15 cellular contexts compared by ENCODE assay signal in the genomic region with DNA sequence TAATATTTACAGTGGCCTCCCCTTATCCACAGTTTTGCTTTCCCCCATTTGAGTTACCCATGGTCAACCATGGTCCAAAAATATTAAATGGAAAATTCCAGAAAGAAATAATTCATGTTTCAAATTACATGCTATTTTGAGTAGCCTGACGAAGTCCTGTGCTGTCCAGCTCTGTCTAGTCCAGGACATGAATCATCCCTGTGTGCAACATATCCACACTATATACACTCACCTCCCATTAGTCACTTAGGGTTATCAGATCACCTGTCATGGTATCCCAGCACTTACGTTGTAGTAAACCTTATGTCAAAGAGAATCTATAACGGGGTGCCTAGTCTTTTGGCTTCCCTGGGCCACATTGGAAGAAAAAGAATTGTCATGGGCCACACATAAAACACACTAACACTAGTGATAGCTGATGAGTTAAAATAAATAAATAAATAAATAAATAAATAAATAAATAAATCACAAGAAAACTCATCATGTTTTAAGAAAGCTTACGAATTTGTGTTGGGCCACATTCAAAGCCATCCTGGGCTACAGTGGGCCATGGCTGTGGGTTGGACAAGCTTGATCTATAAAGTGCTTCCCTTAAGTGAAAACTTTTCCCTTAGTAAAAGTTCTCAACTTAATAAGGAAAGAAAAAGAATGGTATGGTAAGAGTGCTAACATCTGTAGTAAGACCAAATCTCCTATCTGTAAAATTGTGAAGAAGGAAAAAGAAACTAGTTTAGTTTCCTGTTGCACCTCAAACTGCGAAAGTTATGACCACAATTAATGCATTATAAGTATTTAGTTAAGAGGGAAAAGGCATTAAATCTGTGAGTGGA. TPM values are rescaled to one million over a fixed set of nuclear protein-coding genes. Genes with fewer than 3 reads are reported as not detected.
A peak's percentile ranks its signal among the peaks of the same experiment; 100 is the strongest.
DNase-seq lines count a peak whose midpoint lies in the region; ATAC-seq and TF ChIP-seq lines count a peak whose summit lies in the region.
"Had no signal": no experiment of that assay in that cellular context is flagged by ENCODE, and none has a peak within 500 bp of the region (broad histone marks: within the 10 kb centered on the region; RNA-seq: fewer than 3 reads in every experiment).

No MANE protein-coding gene starts in this region.

- peaks cover 15% of the 10 kb centered on the region for H3K4me1 Mint-ChIP-seq in activated CD8-positive, alpha-beta memory T cell treated with anti-CD3 and anti-CD28 coated beads, Interleukin-2, amount 10 ng/mL, durations not matched to agents 7 days and 5 days
- H3K4me1 Mint-ChIP-seq: H9, neural crest cell had no signal

- H3F3A ChIP-seq in smooth muscle cell (ENCODE audit: low read depth): no peaks in the 10 kb centered on the region

- H3K9me3 ChIP-seq in smooth muscle cell (replicated peaks; ENCODE audit: low read depth): no peaks in the 10 kb centered on the region
- H3K9me3 ChIP-seq: adrenal gland had no signal

- H2AFZ ChIP-seq in smooth muscle cell (ENCODE audit: low read depth): no peak overlapping the region

- no peaks in the 10 kb centered on the region for H3K27me3 ChIP-seq in smooth muscle cell (ENCODE audit: low read depth)
- H3K27me3 ChIP-seq: adrenal gland had no signal

- H3K9ac ChIP-seq in smooth muscle cell (ENCODE audit: low read depth): no peak overlapping the region

- no peaks in the 10 kb centered on the region for H4K20me1 ChIP-seq in smooth muscle cell (ENCODE audit: low read depth)

- no peaks in the 10 kb centered on the region for H3K4me1 ChIP-seq in smooth muscle cell (ENCODE audit: low read depth)
- H3K4me1 ChIP-seq: adrenal gland had no signal

- DNase-seq in activated CD8-positive, alpha-beta memory T cell treated with anti-CD3 and anti-CD28 coated beads, Interleukin-2, amount 10 ng/mL, durations not matched to agents 7 days and 5 days: no peak
- DNase-seq in activated CD8-positive, alpha-beta memory T cell treated with anti-CD3 and anti-CD28 coated beads, Interleukin-2, amount 50 U/mL, for 48 hours: no peak
- DNase-seq in SW480 (ENCODE audit: low spot score) (peak; percentile 17), fibroblast of peridontal ligament (ENCODE audit: extremely low read depth) (peak; percentile 66), smooth muscle cell (lab: John Stamatoyannopoulos, UW; ENCODE audit: unreplicated experiment) (no peak)
- DNase-seq in activated CD4-positive, CD25-positive, alpha-beta regulatory T cell treated with anti-CD3 and anti-CD28 coated beads, Interleukin-2, amount 50 U/mL, for 72 hours: no peak
- DNase-seq: activated CD8-positive, alpha-beta T cell treated with anti-CD3 and anti-CD28 coated beads for 36 hours; adrenal gland; H9; NCI-H510A had no signal

- H3K9me3 Mint-ChIP-seq in activated CD8-positive, alpha-beta memory T cell treated with anti-CD3 and anti-CD28 coated beads, Interleukin-2, amount 10 ng/mL, durations not matched to agents 7 days and 5 days (ENCODE audit: low read depth): no peaks in the 10 kb centered on the region
- H3K9me3 Mint-ChIP-seq: activated CD8-positive, alpha-beta T cell treated with anti-CD3 and anti-CD28 coated beads for 36 hours; H9; neural crest cell had no signal

- peak overlapping the region; percentile 71 for H3K27ac Mint-ChIP-seq in activated CD8-positive, alpha-beta memory T cell treated with anti-CD3 and anti-CD28 coated beads, Interleukin-2, amount 10 ng/mL, durations not matched to agents 7 days and 5 days
- H3K27ac Mint-ChIP-seq: activated CD8-positive, alpha-beta T cell treated with anti-CD3 and anti-CD28 coated beads for 36 hours; H9 had no signal

- CTCF ChIA-PET in activated CD8-positive, alpha-beta memory T cell treated with anti-CD3 and anti-CD28 coated beads, Interleukin-2, amount 10 ng/mL, durations not matched to agents 7 days and 5 days (lab: Charles Lee): interaction anchor here (1.3 to 1.7 kb wide), 2 partner anchors 114 to 300 kb away, joined by 5 to 11 read pairs; a partner anchor contains a TSS

- no peaks in the 10 kb centered on the region for H3K79me2 ChIP-seq in smooth muscle cell (ENCODE audit: low read depth)

- peak overlapping the region; percentile 41 for H3K27ac ChIP-seq in smooth muscle cell (ENCODE audit: low read depth)
- H3K27ac ChIP-seq: adrenal gland, SK-N-MC had no signal

- no peak for ATAC-seq in activated CD8-positive, alpha-beta memory T cell treated with anti-CD3 and anti-CD28 coated beads, Interleukin-2, amount 10 ng/mL, durations not matched to agents 7 days and 5 days
- ATAC-seq in GM19324 (IDR thresholded peaks at IDR 0.05; ENCODE audit: low FRiP score, unreplicated experiment): no peak
- no peak for ATAC-seq in GM19395 (IDR thresholded peaks at IDR 0.05; ENCODE audit: unreplicated experiment)

- no peak for TF ChIP-seq CTCF in smooth muscle cell (IDR thresholded peaks at IDR 0.05; ENCODE audit: borderline replicate concordance, insufficient read depth, poor library complexity, severe bottlenecking)

- peak overlapping the region; percentile 52 for H3K4me3 Mint-ChIP-seq in activated CD8-positive, alpha-beta memory T cell treated with anti-CD3 and anti-CD28 coated beads, Interleukin-2, amount 10 ng/mL, durations not matched to agents 7 days and 5 days
- H3K4me3 Mint-ChIP-seq: activated CD8-positive, alpha-beta T cell treated with anti-CD3 and anti-CD28 coated beads for 36 hours; H9; neural crest cell had no signal

- H3K4me2 ChIP-seq in smooth muscle cell: peak overlapping the region; percentile 10

- H3K27me3 Mint-ChIP-seq in activated CD8-positive, alpha-beta memory T cell treated with anti-CD3 and anti-CD28 coated beads, Interleukin-2, amount 10 ng/mL, durations not matched to agents 7 days and 5 days: no peaks in the 10 kb centered on the region
- H3K27me3 Mint-ChIP-seq: activated CD8-positive, alpha-beta T cell treated with anti-CD3 and anti-CD28 coated beads for 36 hours had no signal

- peaks cover 2% of the 10 kb centered on the region for H3K36me3 Mint-ChIP-seq in activated CD8-positive, alpha-beta memory T cell treated with anti-CD3 and anti-CD28 coated beads, Interleukin-2, amount 10 ng/mL, durations not matched to agents 7 days and 5 days

- H3K4me3 ChIP-seq in smooth muscle cell: no peak overlapping the region
- H3K4me3 ChIP-seq: adrenal gland, SK-N-MC had no signal

- H3K36me3 ChIP-seq in smooth muscle cell (ENCODE audit: low read depth): no peaks in the 10 kb centered on the region
- H3K36me3 ChIP-seq: adrenal gland had no signal

- 62% methylated on average over 5 of the region's 5 CpGs for WGBS in smooth muscle cell (ENCODE audit: low lambda C conversion rate)

RNA-seq across cellular contexts. Expression of a gene that starts 15.9 kb away (rescaled TPM):
- total RNA-seq in activated CD8-positive, alpha-beta memory T cell treated with anti-CD3 and anti-CD28 coated beads, Interleukin-2, amount 10 ng/mL, durations not matched to agents 7 days and 5 days: not detected
- total RNA-seq in smooth muscle cell: not detected in 2 replicates
- 0.17 TPM in 1 of 2 replicates, not detected in the other for polyA plus RNA-seq in smooth muscle cell
- total RNA-seq: activated CD8-positive, alpha-beta T cell treated with anti-CD3 and anti-CD28 coated beads for 36 hours; H9; neural crest cell had no signal
- polyA plus RNA-seq: AG04450 had no signal

RNA-seq across cellular contexts. Expression of a gene that starts 35.8 kb away (rescaled TPM):
- not detected for total RNA-seq in activated CD8-positive, alpha-beta memory T cell treated with anti-CD3 and anti-CD28 coated beads, Interleukin-2, amount 10 ng/mL, durations not matched to agents 7 days and 5 days
- 27.4 and 67.9 TPM in 2 replicates for total RNA-seq in smooth muscle cell
- polyA plus RNA-seq in smooth muscle cell: 11.2 and 27.8 TPM in 2 replicates
- total RNA-seq: activated CD8-positive, alpha-beta T cell treated with anti-CD3 and anti-CD28 coated beads for 36 hours; H9; neural crest cell had no signal

RNA-seq across cellular contexts. Expression of a gene that starts 42.2 kb away (rescaled TPM):
- not detected for total RNA-seq in activated CD8-positive, alpha-beta memory T cell treated with anti-CD3 and anti-CD28 coated beads, Interleukin-2, amount 10 ng/mL, durations not matched to agents 7 days and 5 days
- 17.0 and 42.9 TPM in 2 replicates for total RNA-seq in smooth muscle cell
- polyA plus RNA-seq in smooth muscle cell: 9.1 and 30.0 TPM in 2 replicates
- total RNA-seq: activated CD8-positive, alpha-beta T cell treated with anti-CD3 and anti-CD28 coated beads for 36 hours; H9; neural crest cell had no signal

Comparison
In these comparisons a context has a peak if more than half of its experiments do, and no peak if none do; other contexts are left out.
1. DNase-seq: peak in SW480 (single experiment) and fibroblast of peridontal ligament (single experiment); none in activated CD8-positive, alpha-beta memory T cell treated with anti-CD3 and anti-CD28 coated beads, Interleukin-2, amount 10 ng/mL, durations not matched to agents 7 days and 5 days (single experiment), activated CD8-positive, alpha-beta memory T cell treated with anti-CD3 and anti-CD28 coated beads, Interleukin-2, amount 50 U/mL, for 48 hours (single experiment), smooth muscle cell (single experiment) and activated CD4-positive, CD25-positive, alpha-beta regulatory T cell treated with anti-CD3 and anti-CD28 coated beads, Interleukin-2, amount 50 U/mL, for 72 hours (single experiment).
2. RNA of a gene that starts 35.8 kb away (total RNA-seq): 27.4 to 67.9 TPM in smooth muscle cell; not detected in activated CD8-positive, alpha-beta memory T cell treated with anti-CD3 and anti-CD28 coated beads, Interleukin-2, amount 10 ng/mL, durations not matched to agents 7 days and 5 days; every median in the first group is over 10 times any median in the second.
3. RNA of a gene that starts 42.2 kb away (total RNA-seq): 17.0 to 42.9 TPM in smooth muscle cell; not detected in activated CD8-positive, alpha-beta memory T cell treated with anti-CD3 and anti-CD28 coated beads, Interleukin-2, amount 10 ng/mL, durations not matched to agents 7 days and 5 days; every median in the first group is over 10 times any median in the second.